Comparison of ENCODE assay signal across 1 cellular context in genomic region chr4:112145820-112146813, GRCh38.
TF ChIP-seq lines count a peak whose summit lies in the region.

No MANE protein-coding gene starts in this region.

TF ChIP-seq in HepG2, 621 proteins besides CTCF, POLR2A, EP300 and RAD21 (continued from another document and continues in another):
- 0 out of 2 replicates have a peak, but pooled peaks have one; percentile 24 for TF ChIP-seq ARID5B (CRISPR knock-in tag; IDR thresholded peaks at IDR 0.05)
- peak; percentile 39; the same call in 1 of the 2 replicates for TF ChIP-seq NR2C2 (CRISPR knock-in tag; IDR thresholded peaks at IDR 0.05; ENCODE audit: borderline replicate concordance)
- 0 out of 2 replicates have a peak, but pooled peaks have one; percentile 22 for TF ChIP-seq ZNF556 (CRISPR knock-in tag; IDR thresholded peaks at IDR 0.05; ENCODE audit: borderline replicate concordance)
- no peak for TF ChIP-seq ZNF121 (CRISPR knock-in tag; IDR thresholded peaks at IDR 0.05)
- TF ChIP-seq ZNF775 (CRISPR knock-in tag; IDR thresholded peaks at IDR 0.05; ENCODE audit: borderline replicate concordance), result 0 out of 2 replicates have a peak, but pooled peaks have one; percentile 19
- TF ChIP-seq, protein P1, sequence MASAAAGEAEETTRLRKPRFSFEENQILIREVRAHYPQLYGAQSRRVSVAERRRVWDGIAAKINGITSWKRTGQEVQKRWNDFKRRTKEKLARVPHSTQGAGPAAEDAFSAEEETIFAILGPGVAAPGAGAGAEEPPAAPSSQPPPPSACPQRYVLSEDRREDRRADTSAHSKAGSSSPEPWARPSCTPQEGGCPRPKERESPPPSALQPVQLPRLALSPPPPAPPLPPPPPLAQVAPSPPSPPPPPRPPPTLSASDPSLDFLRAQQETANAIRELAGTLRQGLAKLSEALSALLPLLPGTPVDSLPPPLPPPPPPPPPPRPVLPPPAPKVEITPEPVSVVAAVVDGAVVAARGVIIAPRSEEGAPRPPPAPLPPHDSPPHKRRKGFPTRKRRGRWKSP (CRISPR knock-in tag; IDR thresholded peaks at IDR 0.05), result peak; percentile 48; the same call in 1 of the 2 replicates
- TF ChIP-seq ZNF367 (CRISPR knock-in tag; IDR thresholded peaks at IDR 0.05; ENCODE audit: borderline replicate concordance), result 0 out of 2 replicates have a peak, but pooled peaks have one; percentile 37
- TF ChIP-seq RXRA (CRISPR knock-in tag; IDR thresholded peaks at IDR 0.05), result peak; percentile 51; the same call in 1 of the 2 replicates
- no peak for TF ChIP-seq ZNF850 (CRISPR knock-in tag; conservative IDR thresholded peaks at IDR 0.05)
- TF ChIP-seq DMAP1 (CRISPR knock-in tag; IDR thresholded peaks at IDR 0.05), result peak; percentile 17; the same call in 1 of the 2 replicates
- TF ChIP-seq ZNF34 (CRISPR knock-in tag; IDR thresholded peaks at IDR 0.05; ENCODE audit: borderline replicate concordance), result 0 out of 2 replicates have a peak, but pooled peaks have one; percentile 9
- TF ChIP-seq MED1 (CRISPR knock-in tag; IDR thresholded peaks at IDR 0.05), result 0 out of 2 replicates have a peak, but pooled peaks have one; percentile 15
- TF ChIP-seq MXD1 (CRISPR knock-in tag; IDR thresholded peaks at IDR 0.05), result 0 out of 2 replicates have a peak, but pooled peaks have one; percentile 18
- TF ChIP-seq MXI1 (IDR thresholded peaks at IDR 0.05; ENCODE audit: borderline replicate concordance, low read depth, low read length), result peak; percentile 32; the same call in 1 of the 3 replicates
- TF ChIP-seq ZFP91 (CRISPR knock-in tag; IDR thresholded peaks at IDR 0.05; ENCODE audit: borderline replicate concordance), result peak; percentile 28; the same call in 1 of the 2 replicates
- TF ChIP-seq ZFY (CRISPR knock-in tag; IDR thresholded peaks at IDR 0.05), result peak; percentile 41; the same call in 1 of the 2 replicates
- no peak for TF ChIP-seq ZNF460 (CRISPR knock-in tag; IDR thresholded peaks at IDR 0.05; ENCODE audit: borderline replicate concordance)
- TF ChIP-seq ZBTB2 (CRISPR knock-in tag; IDR thresholded peaks at IDR 0.05; ENCODE audit: low read depth), result 0 out of 2 replicates have a peak, but pooled peaks have one; percentile 1
- peak; percentile 25 for TF ChIP-seq YY1 (IDR thresholded peaks at IDR 0.05; ENCODE audit: insufficient read depth, insufficient replicate concordance, low read depth, low read length)
- no peak for TF ChIP-seq SOX6 (IDR thresholded peaks at IDR 0.05)
- 0 out of 2 replicates have a peak, but pooled peaks have one; percentile 22 for TF ChIP-seq SOX6 (CRISPR knock-in tag; IDR thresholded peaks at IDR 0.05)
- peak; percentile 96 for TF ChIP-seq ZNF777 (CRISPR knock-in tag; IDR thresholded peaks at IDR 0.05)
- peak; percentile 51 for TF ChIP-seq ZNF687 (CRISPR knock-in tag; IDR thresholded peaks at IDR 0.05)
- TF ChIP-seq UBTF (CRISPR knock-in tag; IDR thresholded peaks at IDR 0.05), result peak; percentile 16; the same call in 1 of the 2 replicates
- TF ChIP-seq, protein P2, sequence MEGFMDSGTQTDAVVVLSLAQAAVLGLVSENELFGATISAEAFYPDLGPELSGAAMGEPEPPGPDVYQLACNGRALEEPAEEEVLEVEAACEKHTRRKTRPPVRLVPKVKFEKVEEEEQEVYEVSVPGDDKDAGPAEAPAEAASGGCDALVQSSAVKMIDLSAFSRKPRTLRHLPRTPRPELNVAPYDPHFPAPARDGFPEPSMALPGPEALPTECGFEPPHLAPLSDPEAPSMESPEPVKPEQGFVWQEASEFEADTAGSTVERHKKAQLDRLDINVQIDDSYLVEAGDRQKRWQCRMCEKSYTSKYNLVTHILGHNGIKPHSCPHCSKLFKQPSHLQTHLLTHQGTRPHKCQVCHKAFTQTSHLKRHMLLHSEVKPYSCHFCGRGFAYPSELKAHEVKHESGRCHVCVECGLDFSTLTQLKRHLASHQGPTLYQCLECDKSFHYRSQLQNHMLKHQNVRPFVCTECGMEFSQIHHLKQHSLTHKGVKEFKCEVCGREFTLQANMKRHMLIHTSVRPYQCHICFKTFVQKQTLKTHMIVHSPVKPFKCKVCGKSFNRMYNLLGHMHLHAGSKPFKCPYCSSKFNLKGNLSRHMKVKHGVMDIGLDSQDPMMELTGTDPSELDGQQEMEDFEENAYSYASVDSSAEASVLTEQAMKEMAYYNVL (CRISPR knock-in tag; IDR thresholded peaks at IDR 0.05; ENCODE audit: borderline replicate concordance), result no peak
- 0 out of 2 replicates have a peak, but pooled peaks have one; percentile 28 for TF ChIP-seq KMT2A (CRISPR knock-in tag; IDR thresholded peaks at IDR 0.05)
- TF ChIP-seq ZNF232 (CRISPR knock-in tag; IDR thresholded peaks at IDR 0.05; ENCODE audit: borderline replicate concordance), result peak; percentile 54; the same call in 1 of the 2 replicates
- no peak for TF ChIP-seq ZNF629 (CRISPR knock-in tag; conservative IDR thresholded peaks at IDR 0.05)
- peak; percentile 52 for TF ChIP-seq PHF8 (CRISPR knock-in tag; IDR thresholded peaks at IDR 0.05)
- no peak for TF ChIP-seq TP53 (CRISPR knock-in tag; conservative IDR thresholded peaks at IDR 0.05)
- TF ChIP-seq RFX1 (IDR thresholded peaks at IDR 0.05), result no peak
- TF ChIP-seq ZNF672 (CRISPR knock-in tag; IDR thresholded peaks at IDR 0.05), result no peak
- TF ChIP-seq NFKB2 (CRISPR knock-in tag; IDR thresholded peaks at IDR 0.05; ENCODE audit: borderline replicate concordance), result no peak
- TF ChIP-seq, protein P3, sequence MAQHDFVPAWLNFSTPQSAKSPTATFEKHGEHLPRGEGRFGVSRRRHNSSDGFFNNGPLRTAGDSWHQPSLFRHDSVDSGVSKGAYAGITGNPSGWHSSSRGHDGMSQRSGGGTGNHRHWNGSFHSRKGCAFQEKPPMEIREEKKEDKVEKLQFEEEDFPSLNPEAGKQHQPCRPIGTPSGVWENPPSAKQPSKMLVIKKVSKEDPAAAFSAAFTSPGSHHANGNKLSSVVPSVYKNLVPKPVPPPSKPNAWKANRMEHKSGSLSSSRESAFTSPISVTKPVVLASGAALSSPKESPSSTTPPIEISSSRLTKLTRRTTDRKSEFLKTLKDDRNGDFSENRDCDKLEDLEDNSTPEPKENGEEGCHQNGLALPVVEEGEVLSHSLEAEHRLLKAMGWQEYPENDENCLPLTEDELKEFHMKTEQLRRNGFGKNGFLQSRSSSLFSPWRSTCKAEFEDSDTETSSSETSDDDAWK (CRISPR knock-in tag; IDR thresholded peaks at IDR 0.05), result no peak
- peak; percentile 57 for TF ChIP-seq ASH2L (IDR thresholded peaks at IDR 0.05; ENCODE audit: insufficient read length, low read depth, low read length)
- 0 out of 2 replicates have a peak, but pooled peaks have one; percentile 4 for TF ChIP-seq SPEN (CRISPR knock-in tag; IDR thresholded peaks at IDR 0.05; ENCODE audit: low read depth)
- TF ChIP-seq SIN3A (IDR thresholded peaks at IDR 0.05; ENCODE audit: borderline replicate concordance, low read depth, low read length), result peak; percentile 27; the same call in 1 of the 2 replicates
- TF ChIP-seq CEBPB (IDR thresholded peaks at IDR 0.05; ENCODE audit: borderline replicate concordance, low read depth, low read length), result peak; percentile 73; the same call in 1 of the 2 replicates
- no peak for TF ChIP-seq NONO (IDR thresholded peaks at IDR 0.05)
- no peak for TF ChIP-seq NONO (CRISPR knock-in tag; conservative IDR thresholded peaks at IDR 0.05)
- TF ChIP-seq ELF3 (CRISPR knock-in tag; IDR thresholded peaks at IDR 0.05), result 0 out of 2 replicates have a peak, but pooled peaks have one; percentile 4
